In the genomic region with DNA sequence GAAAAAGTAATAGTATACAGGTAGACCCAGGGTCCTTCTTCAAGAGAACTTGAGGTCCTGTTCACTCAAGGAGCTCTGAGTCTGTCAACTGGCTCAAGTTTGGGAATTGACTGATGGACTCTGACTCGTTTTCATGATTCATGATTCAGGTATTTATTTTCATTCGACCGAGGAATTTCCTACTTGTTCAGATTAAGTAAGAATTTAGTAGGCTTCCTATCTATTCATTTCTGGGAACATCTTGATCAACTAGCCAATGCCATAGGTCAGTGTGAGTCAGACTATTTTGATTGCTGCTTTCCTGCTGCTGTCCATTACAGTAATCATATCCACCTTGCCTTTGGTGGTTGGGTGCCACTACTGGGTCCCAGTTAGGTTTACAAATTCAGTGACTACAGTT, we compare ENCODE assay signal across 14 cellular contexts. TPM values are rescaled to one million over a fixed set of nuclear protein-coding genes. Genes with fewer than 3 reads are reported as not detected.
DNase-seq lines count a peak whose midpoint lies in the region; TF ChIP-seq lines count a peak whose summit lies in the region.
"Had no signal": no experiment of that assay in that cellular context is flagged by ENCODE, and none has a peak within 500 bp of the region (broad histone marks: within the 10 kb centered on the region; RNA-seq: fewer than 3 reads in every experiment).

No MANE protein-coding gene starts in this region.

- no peak for TF ChIP-seq POLR2A in transverse colon (IDR thresholded peaks at IDR 0.05)

- H3K9ac ChIP-seq in adipocyte (ENCODE audit: low read length) (no peak overlapping the region), skeletal muscle satellite cell (ENCODE audit: low read depth, low read length) (no peak overlapping the region)

- peak overlapping the region; percentile 48 for H3K4me2 ChIP-seq in skeletal muscle satellite cell (ENCODE audit: low read length)

- H3K4me3 ChIP-seq in HFF-Myc (replicated peaks; ENCODE audit: low read depth, low read length) (no peak overlapping the region), adipocyte (ENCODE audit: low read length) (no peak overlapping the region), fibroblast of villous mesenchyme (ENCODE audit: low read depth, low read length) (no peak overlapping the region), skeletal muscle satellite cell (ENCODE audit: low read length) (peak overlapping the region; percentile 9), transverse colon (no peak overlapping the region)
- H3K4me3 ChIP-seq: suprapubic skin had no signal

- no peaks in the 10 kb centered on the region for H3K27me3 ChIP-seq in adipocyte (replicated peaks; ENCODE audit: control insufficient read depth, insufficient read depth, low read length)
- H3K27me3 ChIP-seq in skeletal muscle satellite cell (ENCODE audit: control insufficient read depth, insufficient read depth, low read length), result no peaks in the 10 kb centered on the region
- no peaks in the 10 kb centered on the region for H3K27me3 ChIP-seq in transverse colon
- H3K27me3 ChIP-seq: suprapubic skin had no signal

- peaks cover 21% of the 10 kb centered on the region for H3K4me1 ChIP-seq in adipocyte (ENCODE audit: control insufficient read depth, insufficient read depth, low read length)
- peaks cover 27% of the 10 kb centered on the region for H3K4me1 ChIP-seq in skeletal muscle satellite cell (ENCODE audit: control insufficient read depth, insufficient read depth, low read length)
- H3K4me1 ChIP-seq in transverse colon, result no peaks in the 10 kb centered on the region
- H3K4me1 ChIP-seq: suprapubic skin had no signal

- no peaks in the 10 kb centered on the region for H3K36me3 ChIP-seq in adipocyte (ENCODE audit: control insufficient read depth, insufficient read depth, low read length, severe bottlenecking)
- H3K36me3 ChIP-seq in skeletal muscle satellite cell (ENCODE audit: insufficient read depth, low read length), result no peaks in the 10 kb centered on the region
- H3K36me3 ChIP-seq in transverse colon, result no peaks in the 10 kb centered on the region
- H3K36me3 ChIP-seq: suprapubic skin had no signal

- H3K9me3 ChIP-seq in adipocyte (ENCODE audit: control insufficient read depth, low read length) (no peaks in the 10 kb centered on the region), skeletal muscle satellite cell (replicated peaks; ENCODE audit: low read length) (no peaks in the 10 kb centered on the region), transverse colon (no peaks in the 10 kb centered on the region)
- H3K9me3 ChIP-seq: suprapubic skin had no signal

- intact Hi-C loops in transverse colon (cut with DNase I; ENCODE audit: low total_unique reads), result no loop called here

- CTCF ChIA-PET in HEK293T (lab: Yijun Ruan, JAX), result no interaction called here

- no peak for TF ChIP-seq EP300 in transverse colon (IDR thresholded peaks at IDR 0.05; ENCODE audit: low read depth)

- TF ChIP-seq CTCF in HFF-Myc (IDR thresholded peaks at IDR 0.05; ENCODE audit: low read depth, low read length, missing control alignments), result no peak
- TF ChIP-seq CTCF in fibroblast of villous mesenchyme (IDR thresholded peaks at IDR 0.05; ENCODE audit: insufficient read depth, low read depth, low read length), result no peak
- TF ChIP-seq CTCF in transverse colon (IDR thresholded peaks at IDR 0.05), result no peak

- 74% methylated on average over 3 of the region's 3 CpGs; no CpG with 5 or more reads in 1 of the 2 donors for WGBS in transverse colon (ENCODE audit: low coverage in 1 of 2), 2 donors

- peak; percentile 70 for DNase-seq in HFF-Myc (ENCODE audit: extremely low read depth, low read depth)
- peak; percentile 74 for DNase-seq in adipocyte (ENCODE audit: low read depth)
- peak; percentile 87 for DNase-seq in fibroblast of villous mesenchyme (ENCODE audit: low read depth)
- DNase-seq in HuH-7.5 (ENCODE audit: low spot score), result no peak
- DNase-seq in HEK293T (ENCODE audit: extremely low spot score), result no peak
- DNase-seq in DMS153 treated with DMSO at 0.1 percent for 48 hours (lab: John Stamatoyannopoulos, UW; ENCODE audit: unreplicated experiment), result no peak
- no peak for DNase-seq in transverse colon
- DNase-seq: NCI-H2171; stimulated activated CD4-positive, alpha-beta T cell treated with anti-CD3 and anti-CD28 coated beads, Interleukin-4, amount 100 ng/mL, for 1 hour; T-helper 1 cell had no signal

- H3K27ac ChIP-seq in transverse colon, result no peak overlapping the region
- H3K27ac ChIP-seq: suprapubic skin had no signal

- in situ Hi-C loops in transverse colon (cut with MboI; ENCODE audit: low pct_ligation_motif_present in 1 of 4, low pct_unique_long_range_greater_than_20kb in 1 of 4, low sequenced_read_pairs in 3 of 4), result no loop called here

- POLR2A ChIA-PET in HEK293T (lab: Yijun Ruan, JAX), result interaction anchor here (0.6 kb wide), 1 partner anchor 372 kb away, joined by 3 read pairs; no protein-coding TSS in a partner anchor

TF ChIP-seq in HEK293T, 16 proteins besides CTCF, POLR2A, EP300 and RAD21:
- TF ChIP-seq TARDBP (IDR thresholded peaks at IDR 0.05) (no peak), NFRKB (IDR thresholded peaks at IDR 0.05) (no peak), SP1 (IDR thresholded peaks at IDR 0.05) (no peak), HDGF (IDR thresholded peaks at IDR 0.05; ENCODE audit: borderline replicate concordance) (no peak), LEF1 (IDR thresholded peaks at IDR 0.05; ENCODE audit: borderline replicate concordance) (no peak), FOXM1 (IDR thresholded peaks at IDR 0.05; ENCODE audit: borderline replicate concordance) (no peak)

RNA-seq across cellular contexts. Expression of gene FAM186A, which starts 6.1 kb away (rescaled TPM):
- total RNA-seq in fibroblast of villous mesenchyme (under 0.01 TPM in 1 of 2 replicates, not detected in the other), transverse colon (not detected)
- total RNA-seq in skeletal muscle satellite cell (2012; rRNA removed), result not detected in 2 replicates
- total RNA-seq: cerebellum; natural killer cell treated with Interleukin-12 subunit alpha and Interleukin-12 subunit beta and Interleukin-15 and Interleukin-18, amount 100 ng/mL, for 72 hours; suprapubic skin had no signal

RNA-seq across cellular contexts. Expression of gene LARP4, which starts 10.4 kb away (rescaled TPM):
- 26.1 and 57.9 TPM in 2 replicates for total RNA-seq in fibroblast of villous mesenchyme
- total RNA-seq in skeletal muscle satellite cell (2012; rRNA removed), result 25.8 and 33.0 TPM in 2 replicates
- 10 to 100 TPM; 13.5 to 58.1 (median 39.6) TPM for total RNA-seq in transverse colon

Comparison
In these comparisons a context has a peak if more than half of its experiments do, and no peak if none do; other contexts are left out.
1. DNase-seq: peak in HFF-Myc (single experiment), adipocyte (single experiment) and fibroblast of villous mesenchyme (single experiment); none in HuH-7.5 (single experiment), HEK293T (single experiment), DMS153 treated with DMSO at 0.1 percent for 48 hours (single experiment) and transverse colon (single experiment).